Comparison of ENCODE assay signal across 8 cellular contexts in the genomic region with DNA sequence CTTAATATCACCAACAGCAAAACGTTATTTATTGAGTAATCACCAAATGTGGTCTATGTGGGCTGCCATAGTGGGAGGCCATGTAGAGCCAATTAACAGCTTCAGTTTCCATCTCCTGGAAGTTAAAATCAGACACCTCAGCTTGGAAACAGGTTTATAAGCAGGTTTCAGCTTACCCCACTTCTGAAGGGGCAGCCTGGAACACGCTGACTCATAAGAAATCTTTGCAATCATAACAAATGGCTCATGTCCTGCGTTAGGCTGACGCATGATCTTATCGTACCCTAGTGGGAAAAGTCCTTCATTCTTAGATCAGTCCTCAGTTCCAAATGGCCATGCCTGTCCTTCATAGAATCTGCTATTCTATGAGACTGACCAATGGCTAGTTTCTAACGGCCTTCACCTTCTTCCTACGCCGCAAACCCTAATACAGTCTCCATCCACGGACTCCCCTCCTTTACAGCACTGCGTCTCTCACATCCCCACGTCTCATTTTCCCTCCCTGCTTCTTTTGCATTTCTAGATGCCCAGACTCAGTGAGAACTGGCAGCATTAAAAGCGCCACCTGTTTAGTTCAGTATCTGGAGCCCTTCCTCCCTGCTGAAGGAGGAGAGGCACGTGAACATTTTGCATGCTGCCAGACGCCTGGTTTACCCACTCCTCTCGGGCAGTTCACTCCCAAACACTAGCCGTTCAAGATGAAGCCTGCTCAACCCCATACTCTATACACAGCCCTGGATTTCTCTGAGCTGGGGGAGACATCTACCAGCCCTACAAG. TPM values are rescaled to one million over a fixed set of nuclear protein-coding genes. Genes with fewer than 3 reads are reported as not detected.
A peak's percentile ranks its signal among the peaks of the same experiment; 100 is the strongest.
DNase-seq lines count a peak whose midpoint lies in the region; ATAC-seq, FAIRE-seq and TF ChIP-seq lines count a peak whose summit lies in the region.

No MANE protein-coding gene starts in this region.

- H3K36me3 Mint-ChIP-seq in astrocyte (ENCODE audit: low read depth, unreplicated experiment) (no peaks in the 10 kb centered on the region), progenitor cell of endocrine pancreas (ENCODE audit: insufficient read depth) (no peaks in the 10 kb centered on the region)

- peak overlapping the region; percentile 7 for H2AFZ ChIP-seq in astrocyte (ENCODE audit: low read depth, low read length)

- no peaks in the 10 kb centered on the region for H3K36me3 ChIP-seq in astrocyte (ENCODE audit: insufficient read depth, low read length)
- no peaks in the 10 kb centered on the region for H3K36me3 ChIP-seq in left lung

- H3K9me3 Mint-ChIP-seq in astrocyte (ENCODE audit: unreplicated experiment) (no peaks in the 10 kb centered on the region), progenitor cell of endocrine pancreas (ENCODE audit: low read depth) (no peaks in the 10 kb centered on the region)

- no peak for TF ChIP-seq CTCF in astrocyte (IDR thresholded peaks at IDR 0.05; ENCODE audit: insufficient read depth, low read depth, low read length)
- no peak for TF ChIP-seq CTCF in left lung (IDR thresholded peaks at IDR 0.05)
- TF ChIP-seq CTCF in GM10248 (IDR thresholded peaks at IDR 0.05; ENCODE audit: control extremely low read depth, extremely low read depth, low read depth, missing control alignments) = no peak
- no peak for TF ChIP-seq CTCF in progenitor cell of endocrine pancreas (IDR thresholded peaks at IDR 0.05; ENCODE audit: unreplicated experiment)

- H3K9ac ChIP-seq in astrocyte (ENCODE audit: low read length) = peak overlapping the region; percentile 75

- H3K4me2 ChIP-seq in astrocyte (ENCODE audit: low read length) = peak overlapping the region; percentile 81

- H3K9me3 ChIP-seq in astrocyte (ENCODE audit: insufficient read depth, low read depth, low read length) (no peaks in the 10 kb centered on the region), left lung (no peaks in the 10 kb centered on the region)

- H3K27me3 Mint-ChIP-seq in astrocyte (ENCODE audit: low read depth, unreplicated experiment) (no peaks in the 10 kb centered on the region), progenitor cell of endocrine pancreas (peaks cover 5% of the 10 kb centered on the region)

- FAIRE-seq in astrocyte (lab: Jason Lieb, UNC) = peak; percentile 49

- peak overlapping the region; percentile 96 for H3K27ac ChIP-seq in astrocyte (ENCODE audit: low read depth, low read length)
- peak overlapping the region; percentile 18 to 23 for H3K27ac ChIP-seq in left lung

- H3K27ac Mint-ChIP-seq in astrocyte (ENCODE audit: unreplicated experiment) (peak overlapping the region; percentile 95), progenitor cell of endocrine pancreas (no peak overlapping the region)

- no peaks in the 10 kb centered on the region for H3K79me2 ChIP-seq in astrocyte (ENCODE audit: insufficient read depth, low read length)

- H3K4me1 ChIP-seq in astrocyte (ENCODE audit: insufficient read depth, low read length) = peaks cover 35% of the 10 kb centered on the region
- no peaks in the 10 kb centered on the region for H3K4me1 ChIP-seq in left lung

- peak overlapping the region; percentile 24 for H3K4me3 Mint-ChIP-seq in astrocyte (ENCODE audit: unreplicated experiment)
- no peak overlapping the region for H3K4me3 Mint-ChIP-seq in progenitor cell of endocrine pancreas (ENCODE audit: low read depth)

- peak; percentile 71 for ATAC-seq in left lung
- no peak for ATAC-seq in HG03196 (IDR thresholded peaks at IDR 0.05; ENCODE audit: unreplicated experiment)
- ATAC-seq in HG03039 (IDR thresholded peaks at IDR 0.05; ENCODE audit: unreplicated experiment) = no peak

- H3K4me3 ChIP-seq in astrocyte (ENCODE audit: insufficient read depth, low read depth, low read length) = peak overlapping the region; percentile 46
- H3K4me3 ChIP-seq in left lung = no peak overlapping the region

- H3K27me3 ChIP-seq in astrocyte (ENCODE audit: insufficient read depth, low read length) (no peaks in the 10 kb centered on the region), left lung (no peaks in the 10 kb centered on the region)

- DNase-seq in AG08395 (ENCODE audit: low spot score) (peak; percentile 51), HPDE6-E6E7 (ENCODE audit: extremely low spot score) (peak; percentile 76), astrocyte (ENCODE audit: low read depth) (peak; percentile 96), left lung (no peak), GM10248 (ENCODE audit: extremely low spot score) (no peak), progenitor cell of endocrine pancreas (ENCODE audit: low spot score, unreplicated experiment) (no peak)

- H4K20me1 ChIP-seq in astrocyte (ENCODE audit: insufficient read depth, low read length) = no peaks in the 10 kb centered on the region

- POLR2A ChIA-PET in GM10248 (lab: Yijun Ruan, JAX) = no interaction called here

- peaks cover 15% of the 10 kb centered on the region for H3K4me1 Mint-ChIP-seq in astrocyte (ENCODE audit: low read depth, unreplicated experiment)
- peaks cover 21% of the 10 kb centered on the region for H3K4me1 Mint-ChIP-seq in progenitor cell of endocrine pancreas (ENCODE audit: low read depth)

- intact Hi-C loops in left lung (cut with DNase I) = no loop called here

- CTCF ChIA-PET in GM10248 (lab: Yijun Ruan, JAX) = no interaction called here

RNA-seq across cellular contexts. Expression of a gene that starts 24.2 kb away (rescaled TPM):
- total RNA-seq in astrocyte (311 and 322 TPM in 2 replicates), left lung (100 to 1,000 TPM; 211 TPM), progenitor cell of endocrine pancreas (246 and 248 TPM in 2 replicates)

Comparison
In these comparisons a context has a peak if more than half of its experiments do, and no peak if none do; other contexts are left out.
1. DNase-seq: peak in AG08395 (single experiment), HPDE6-E6E7 (single experiment) and astrocyte (single experiment); none in left lung (0 of 2), GM10248 (single experiment) and progenitor cell of endocrine pancreas (single experiment).